Comparison of ENCODE assay signal across 8 cellular contexts in the genomic region with DNA sequence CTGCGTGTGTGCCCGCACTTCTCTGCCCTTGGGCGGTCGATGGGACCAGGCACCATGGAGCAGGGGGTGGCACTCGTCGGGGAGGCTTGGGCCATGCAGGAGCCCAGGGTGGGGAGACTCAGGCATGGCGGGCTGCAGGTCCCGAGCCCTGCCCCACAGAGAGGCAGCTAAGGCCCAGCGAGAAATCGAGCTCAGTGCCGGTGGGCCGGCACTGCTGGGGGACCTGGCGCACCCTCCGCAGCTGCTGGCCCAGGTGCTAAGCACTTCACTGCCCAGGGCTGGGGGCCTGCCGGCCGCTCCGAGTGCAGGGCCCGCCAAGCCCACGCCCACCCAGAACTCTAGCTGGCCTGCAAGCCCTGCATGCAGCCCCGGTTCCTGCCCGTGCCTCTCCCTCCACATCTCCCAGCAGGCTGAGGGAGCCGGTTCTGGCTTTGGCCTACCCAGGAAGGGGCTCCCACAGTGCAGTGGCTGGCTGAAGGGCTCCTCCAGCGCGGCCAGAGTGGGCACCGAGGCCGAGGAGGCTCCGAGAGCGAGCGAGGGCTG. TPM values are rescaled to one million over a fixed set of nuclear protein-coding genes. Genes with fewer than 3 reads are reported as not detected.
DNase-seq lines count a peak whose midpoint lies in the region; ATAC-seq and TF ChIP-seq lines count a peak whose summit lies in the region.

No MANE protein-coding gene starts in this region.

- POLR2A ChIA-PET in CD8-positive, alpha-beta memory T cell (lab: Charles Lee) = no interaction called here
- POLR2A ChIA-PET in Panc1 (lab: Charles Lee) = interaction anchor here (0.7 kb wide), 1 partner anchor 26 kb away, joined by 3 read pairs; no protein-coding TSS in a partner anchor

- CTCF ChIA-PET in CD8-positive, alpha-beta memory T cell (lab: Charles Lee) = interaction anchor here (0.8 to 1.7 kb wide), 4 partner anchors 48 to 373 kb away, joined by 3 to 4 read pairs (median 4); partner anchors contain the start of gene RPL39L
- CTCF ChIA-PET in Panc1 (lab: Charles Lee) = no interaction called here

- peak overlapping the region; percentile 97 to 100 (median 98) for H3K4me3 Mint-ChIP-seq in CD8-positive, alpha-beta memory T cell
- no peak overlapping the region for H3K4me3 Mint-ChIP-seq in osteocyte (ENCODE audit: unreplicated experiment)

- peaks cover 0 to 3% (median 0%) of the 10 kb centered on the region in 5 donors for H3K9me3 Mint-ChIP-seq in CD8-positive, alpha-beta memory T cell
- no peaks in the 10 kb centered on the region for H3K9me3 Mint-ChIP-seq in osteocyte (ENCODE audit: unreplicated experiment)

- in situ Hi-C loops in Panc1 (cut with HindIII; ENCODE audit: low pct_unique_long_range_greater_than_20kb, low sequenced_read_pairs) = no loop called here

- H3K4me3 ChIP-seq in CD8-positive, alpha-beta memory T cell (ENCODE audit: low read length) = peak overlapping the region; percentile 73
- peak overlapping the region in 1 of 2 experiments; percentile 24; a peak in 2 of 4 replicates for H3K4me3 ChIP-seq in Panc1 (ENCODE audit: low read depth in 2 of 2, low read length in 2 of 2)
- H3K4me3 ChIP-seq in coronary artery = peak overlapping the region; percentile 72

- peak overlapping the region; percentile 80 for H3K27ac ChIP-seq in CD8-positive, alpha-beta memory T cell (ENCODE audit: low read depth, low read length)
- H3K27ac ChIP-seq in Panc1 (ENCODE audit: low read length) = peak overlapping the region; percentile 94
- H3K27ac ChIP-seq in coronary artery = peak overlapping the region; percentile 63 to 84

- H3K4me1 Mint-ChIP-seq in CD8-positive, alpha-beta memory T cell = peaks cover 28 to 46% (median 42%) of the 10 kb centered on the region in 3 donors
- H3K4me1 Mint-ChIP-seq in osteocyte (ENCODE audit: unreplicated experiment) = peaks cover 6% of the 10 kb centered on the region

- H3K9me3 ChIP-seq in CD8-positive, alpha-beta memory T cell (ENCODE audit: low read length) = no peaks in the 10 kb centered on the region
- H3K9me3 ChIP-seq in Panc1 (ENCODE audit: control insufficient read depth, insufficient read depth, low read depth, low read length) = no peaks in the 10 kb centered on the region

- peaks cover 0 to 2% of the 10 kb centered on the region in 2 donors for H3K27me3 Mint-ChIP-seq in CD8-positive, alpha-beta memory T cell
- peaks cover 8% of the 10 kb centered on the region for H3K27me3 Mint-ChIP-seq in osteocyte (ENCODE audit: unreplicated experiment)

- no TSS peak for BruUV-seq in Panc1 (replicated peaks; lab: Mats Ljungman, UMichigan)

- peak overlapping the region in 7 of 8 donors; percentile 91 to 100 (median 99) for H3K27ac Mint-ChIP-seq in CD8-positive, alpha-beta memory T cell
- peak overlapping the region; percentile 86 for H3K27ac Mint-ChIP-seq in osteocyte (ENCODE audit: unreplicated experiment)

- H3K27me3 ChIP-seq in CD8-positive, alpha-beta memory T cell (ENCODE audit: insufficient read depth, low read length, poor library complexity, severe bottlenecking) = no peaks in the 10 kb centered on the region
- H3K27me3 ChIP-seq in Panc1 (ENCODE audit: control insufficient read depth, insufficient read depth, low read length) = no peaks in the 10 kb centered on the region

- peak in 2 of 5 donors; percentile 6 to 7 for DNase-seq in CD8-positive, alpha-beta memory T cell
- DNase-seq in Panc1 (ENCODE audit: low read depth, low spot score) = no peak
- DNase-seq in coronary artery (ENCODE audit: low spot score) = no peak
- no peak for DNase-seq in osteocyte (ENCODE audit: extremely low spot score, unreplicated experiment)
- no peak for DNase-seq in activated gamma-delta T cell treated with Interleukin-2 at 50 U/mL for 16 hours
- no peak for DNase-seq in glomerular visceral epithelial cell (ENCODE audit: extremely low spot score)

- intact Hi-C loops in Panc1 (cut with micrococcal nuclease; ENCODE audit: unreplicated experiment) = no loop called here

- peaks cover 13% of the 10 kb centered on the region for H3K36me3 ChIP-seq in CD8-positive, alpha-beta memory T cell (ENCODE audit: insufficient read depth, low read length)
- no peaks in the 10 kb centered on the region for H3K36me3 ChIP-seq in Panc1 (ENCODE audit: control insufficient read depth, insufficient read depth, low read length)

- TF ChIP-seq CTCF in Panc1 (IDR thresholded peaks at IDR 0.05) (no peak), coronary artery (IDR thresholded peaks at IDR 0.05) (no peak), osteocyte (IDR thresholded peaks at IDR 0.05) (no peak)

- H3K36me3 Mint-ChIP-seq in CD8-positive, alpha-beta memory T cell = peaks cover 16 to 41% (median 41%) of the 10 kb centered on the region in 3 donors
- no peaks in the 10 kb centered on the region for H3K36me3 Mint-ChIP-seq in osteocyte (ENCODE audit: unreplicated experiment)

- peaks cover 22% of the 10 kb centered on the region for H3K4me1 ChIP-seq in CD8-positive, alpha-beta memory T cell (ENCODE audit: insufficient read depth, low read length)
- peaks cover 7% of the 10 kb centered on the region for H3K4me1 ChIP-seq in Panc1 (ENCODE audit: control insufficient read depth, insufficient read depth, low read length)

- ATAC-seq in Panc1 (peak; percentile 70), HG02642 (IDR thresholded peaks at IDR 0.05; ENCODE audit: poor library complexity, unreplicated experiment) (no peak), HG03378 (IDR thresholded peaks at IDR 0.05; ENCODE audit: unreplicated experiment) (no peak)

RNA-seq across cellular contexts. Expression of gene RTP4, which starts 0.6 kb away (rescaled TPM):
- 1 to 10 TPM; 2.4 to 3.1 TPM for total RNA-seq in CD8-positive, alpha-beta memory T cell
- 12.9 TPM for polyA plus RNA-seq in CD8-positive, alpha-beta memory T cell
- total RNA-seq in Panc1 (2021; ENCODE audit: unreplicated experiment) (2.5 TPM), osteocyte (0.21 TPM in 1 of 2 replicates, not detected in the other)
- 0.65 TPM for polyA plus RNA-seq in Panc1 (2012; ENCODE audit: insufficient read length)
